In the genomic region with DNA sequence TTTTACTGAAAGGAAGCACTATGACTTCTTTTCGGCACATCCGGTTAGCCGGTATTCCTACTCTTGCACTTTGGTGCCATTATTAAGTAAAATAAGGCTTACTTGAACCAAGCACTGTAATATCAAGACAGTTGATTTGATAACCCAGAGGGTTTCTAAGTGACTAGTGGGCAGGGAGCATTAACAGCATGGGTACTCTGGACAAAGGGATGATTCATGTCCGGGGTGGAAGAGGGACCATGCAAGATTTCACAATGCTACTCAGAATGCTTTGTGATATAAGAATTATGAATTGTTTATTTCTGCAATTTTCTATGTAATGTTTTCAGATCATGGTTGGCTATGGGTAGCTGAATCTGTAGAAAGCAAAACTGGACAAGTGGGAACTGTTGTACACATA, we compare ENCODE assay signal across 20 cellular contexts.
DNase-seq lines count a peak whose midpoint lies in the region; ATAC-seq and TF ChIP-seq lines count a peak whose summit lies in the region.
"Had no signal": no experiment of that assay in that cellular context is flagged by ENCODE, and none has a peak within 500 bp of the region (broad histone marks: within the 10 kb centered on the region; RNA-seq: fewer than 3 reads in every experiment).

No MANE protein-coding gene starts in this region.

- no peaks in the 10 kb centered on the region for H3K27me3 ChIP-seq in CD4-positive, alpha-beta memory T cell (ENCODE audit: insufficient read depth, low read length)
- H3K27me3 ChIP-seq in esophagus muscularis mucosa: no peaks in the 10 kb centered on the region
- H3K27me3 ChIP-seq: BLaER1 had no signal

- CTCF ChIA-PET in CD4-positive, alpha-beta memory T cell (lab: Charles Lee; ENCODE audit: partially characterized antibody): interaction anchor here (1.3 kb wide), 1 partner anchor 14 kb away, joined by 4 read pairs; no protein-coding TSS in a partner anchor

- ATAC-seq in GM18498 (IDR thresholded peaks at IDR 0.05; ENCODE audit: unreplicated experiment): no peak
- ATAC-seq: CD8-positive, alpha-beta T cell; HepG2 had no signal

- TF ChIP-seq CTCF in fibroblast of pulmonary artery (IDR thresholded peaks at IDR 0.05; ENCODE audit: low read length, missing control alignments) (no peak), esophagus muscularis mucosa (IDR thresholded peaks at IDR 0.05) (no peak)

- 95% methylated on average over 4 of the region's 4 CpGs for WGBS in esophagus muscularis mucosa

- H3K9me3 ChIP-seq in CD4-positive, alpha-beta memory T cell (ENCODE audit: control insufficient read depth in 1 of 2, low read length in 2 of 2): no peaks in the 10 kb centered on the region
- H3K9me3 ChIP-seq in esophagus muscularis mucosa: no peaks in the 10 kb centered on the region
- H3K9me3 ChIP-seq: BLaER1 had no signal

- no peaks in the 10 kb centered on the region for H3K4me1 ChIP-seq in CD4-positive, alpha-beta memory T cell (ENCODE audit: insufficient read depth, low read length)
- H3K4me1 ChIP-seq in esophagus muscularis mucosa: no peaks in the 10 kb centered on the region
- H3K4me1 ChIP-seq: BLaER1 had no signal

- POLR2A ChIA-PET in CD4-positive, alpha-beta memory T cell (lab: Charles Lee; ENCODE audit: partially characterized antibody): no interaction called here

- no peaks in the 10 kb centered on the region for H3K4me1 Mint-ChIP-seq in CD4-positive, alpha-beta memory T cell
- H3K4me1 Mint-ChIP-seq: CD14-positive monocyte, GM23338, IgD-negative memory B cell had no signal

- TF ChIP-seq POLR2A in esophagus muscularis mucosa (IDR thresholded peaks at IDR 0.05; ENCODE audit: low read depth): no peak

- no peaks in the 10 kb centered on the region for H3K9me3 Mint-ChIP-seq in CD4-positive, alpha-beta memory T cell
- H3K9me3 Mint-ChIP-seq: CD8-positive, alpha-beta T cell; GM23338; IgD-negative memory B cell had no signal

- in situ Hi-C loops in SK-MEL-5 (cut with HindIII; ENCODE audit: low pct_unique_long_range_greater_than_20kb, low sequenced_read_pairs): no loop called here

- H3K36me3 Mint-ChIP-seq in CD4-positive, alpha-beta memory T cell: no peaks in the 10 kb centered on the region
- H3K36me3 Mint-ChIP-seq: CD14-positive monocyte; CD8-positive, alpha-beta T cell; IgD-negative memory B cell had no signal

- intact Hi-C loops in CD4-positive, alpha-beta memory T cell (cut with micrococcal nuclease): no loop called here
- intact Hi-C loops in esophagus muscularis mucosa (cut with DNase I): no loop called here

- H3K4me3 Mint-ChIP-seq in CD4-positive, alpha-beta memory T cell: no peak overlapping the region
- H3K4me3 Mint-ChIP-seq: CD14-positive monocyte; CD8-positive, alpha-beta T cell; GM23338; IgD-negative memory B cell had no signal

- DNase-seq in COLO829 (ENCODE audit: low spot score) (peak; percentile 12), NCI-H226 (peak; percentile 30), SK-MEL-5 (ENCODE audit: low read depth, low spot score) (peak; percentile 51), fibroblast of pulmonary artery (ENCODE audit: low read depth) (peak; percentile 16), esophagus muscularis mucosa (ENCODE audit: extremely low spot score) (no peak), AG08396 (ENCODE audit: low spot score) (no peak)
- DNase-seq in CD4-positive, alpha-beta memory T cell: no peak
- DNase-seq: ACHN; AML-193; CD8-positive, alpha-beta T cell; COR-L47; HCEC 1CT; KBM-7 had no signal

- no peak overlapping the region for H3K27ac Mint-ChIP-seq in CD4-positive, alpha-beta memory T cell
- H3K27ac Mint-ChIP-seq: CD14-positive monocyte; CD8-positive, alpha-beta T cell; GM23338; IgD-negative memory B cell had no signal

- H3K27ac ChIP-seq in CD4-positive, alpha-beta memory T cell (ENCODE audit: low read depth, low read length): no peak overlapping the region
- no peak overlapping the region for H3K27ac ChIP-seq in esophagus muscularis mucosa (replicated peaks in 1 of 4)
- H3K27ac ChIP-seq: BLaER1, HL-60 had no signal

- no peak overlapping the region for H3K4me3 ChIP-seq in fibroblast of pulmonary artery (replicated peaks; ENCODE audit: low read depth, low read length)
- H3K4me3 ChIP-seq in CD4-positive, alpha-beta memory T cell (ENCODE audit: low read length in 2 of 2): no peak overlapping the region
- H3K4me3 ChIP-seq in esophagus muscularis mucosa: no peak overlapping the region
- H3K4me3 ChIP-seq: BLaER1, GM23338 had no signal

- no peaks in the 10 kb centered on the region for H3K36me3 ChIP-seq in CD4-positive, alpha-beta memory T cell (ENCODE audit: insufficient read depth, low read length)
- H3K36me3 ChIP-seq in esophagus muscularis mucosa: no peaks in the 10 kb centered on the region
- H3K36me3 ChIP-seq: BLaER1 had no signal

- TF ChIP-seq EP300 in esophagus muscularis mucosa (IDR thresholded peaks at IDR 0.05): no peak

- no peaks in the 10 kb centered on the region for H3K27me3 Mint-ChIP-seq in CD4-positive, alpha-beta memory T cell
- H3K27me3 Mint-ChIP-seq: IgD-negative memory B cell had no signal

Comparison
In these comparisons a context has a peak if more than half of its experiments do, and no peak if none do; other contexts are left out.
1. DNase-seq: peak in COLO829 (single experiment), NCI-H226 (single experiment), SK-MEL-5 (single experiment) and fibroblast of pulmonary artery (single experiment); none in CD4-positive, alpha-beta memory T cell (0 of 5), esophagus muscularis mucosa (single experiment) and AG08396 (single experiment).